In genomic region chr9:133558191-133559126, GRCh38 we compare ENCODE assay signal across 1 cellular context.
A peak's percentile ranks its signal among the peaks of the same experiment; 100 is the strongest.
TF ChIP-seq lines count a peak whose summit lies in the region.

No MANE protein-coding gene starts in this region.

TF ChIP-seq in SK-N-SH, 30 proteins besides CTCF, POLR2A, EP300 and RAD21 (continued from another document):
- TF ChIP-seq REST (IDR thresholded peaks at IDR 0.05; ENCODE audit: low read depth, low read length) (peak; percentile 50; the same call in 1 of the 2 replicates), MAX (IDR thresholded peaks at IDR 0.05; ENCODE audit: low read depth) (peak; percentile 85), NFIC (IDR thresholded peaks at IDR 0.05; ENCODE audit: borderline replicate concordance) (peak; percentile 62), GATA2 (CRISPR knock-in tag; IDR thresholded peaks at IDR 0.05) (peak; percentile 98), FOSL2 (IDR thresholded peaks at IDR 0.05; ENCODE audit: borderline replicate concordance, low read depth) (peak; percentile 99), TAF1 (IDR thresholded peaks at IDR 0.05; ENCODE audit: borderline replicate concordance, low read depth, low read length) (0 out of 2 replicates have a peak, but pooled peaks have one; percentile 49), CHD2 (IDR thresholded peaks at IDR 0.05; ENCODE audit: low read length, partially characterized antibody) (no peak), MXI1 (IDR thresholded peaks at IDR 0.05; ENCODE audit: low read depth, low read length) (peak; percentile 24), TCF12 (IDR thresholded peaks at IDR 0.05) (peak; percentile 95), PBX3 (IDR thresholded peaks at IDR 0.05) (peak; percentile 41), MEF2A (IDR thresholded peaks at IDR 0.05; ENCODE audit: borderline replicate concordance, low read depth) (peak; percentile 52; the same call in 1 of the 2 replicates), NRF1 (IDR thresholded peaks at IDR 0.05; ENCODE audit: low read depth, low read length) (no peak)
